Comparison of ENCODE assay signal across 13 cellular contexts in genomic region chr18:26650310-26651285, GRCh38.
DNase-seq lines count a peak whose midpoint lies in the region; ATAC-seq, FAIRE-seq and TF ChIP-seq lines count a peak whose summit lies in the region.
"Had no signal": no experiment of that assay in that cellular context is flagged by ENCODE, and none has a peak within 500 bp of the region (broad histone marks: within the 10 kb centered on the region; RNA-seq: fewer than 3 reads in every experiment).

No MANE protein-coding gene starts in this region.

- no peak overlapping the region for H2BK12ac ChIP-seq in H1 (ENCODE audit: low read depth, low read length)

- intact Hi-C loops in CD8-positive, alpha-beta T cell (cut with DNase I, micrococcal nuclease), result loop anchor here in 1 of 2 experiments (5.0 kb wide), 1 partner anchor 728 kb away; no protein-coding TSS in a partner anchor

- H3K14ac ChIP-seq in H1 (ENCODE audit: insufficient read length), result no peak overlapping the region

- H3K9me3 Mint-ChIP-seq in CD8-positive, alpha-beta T cell, result no peaks in the 10 kb centered on the region
- H3K9me3 Mint-ChIP-seq: activated naive CD4-positive, alpha-beta T cell treated with anti-CD3 and anti-CD28 coated beads for 36 hours; T-helper 1 cell treated with Interleukin-12 subunit alpha and Interleukin-12 subunit beta and Interleukin-4 antibody, amounts not matched to agents 30 μg/mL and 1 μg/mL, for 36 hours had no signal

- no peak overlapping the region for H3K56ac ChIP-seq in H1 (replicated peaks; ENCODE audit: insufficient read length, low read depth, low read length)
- H3K56ac ChIP-seq in mesendoderm (ENCODE audit: low read length), result peak overlapping the region; percentile 18

- H2BK120ac ChIP-seq in H1 (replicated peaks; ENCODE audit: low read depth, low read length) (no peak overlapping the region), mesendoderm (ENCODE audit: low read depth, low read length) (no peak overlapping the region)

- no peak overlapping the region for H4K91ac ChIP-seq in H1 (replicated peaks; ENCODE audit: insufficient read length, low read length)

- FAIRE-seq in H1 (lab: Jason Lieb, UNC), result no peak

- no peak overlapping the region for H4K8ac ChIP-seq in H1 (ENCODE audit: extremely low read depth, insufficient read depth, low read length)
- no peak overlapping the region for H4K8ac ChIP-seq in mesendoderm (ENCODE audit: low read depth, low read length)

- no peak overlapping the region for H3K4me3 Mint-ChIP-seq in CD8-positive, alpha-beta T cell
- H3K4me3 Mint-ChIP-seq: activated naive CD4-positive, alpha-beta T cell treated with anti-CD3 and anti-CD28 coated beads for 36 hours; T-helper 1 cell treated with Interleukin-12 subunit alpha and Interleukin-12 subunit beta and Interleukin-4 antibody, amounts not matched to agents 30 μg/mL and 1 μg/mL, for 36 hours had no signal

- H3K27ac ChIP-seq in H1 (ENCODE audit: low read depth, low read length), result no peak overlapping the region
- no peak overlapping the region for H3K27ac ChIP-seq in mesendoderm (ENCODE audit: low read depth, low read length)
- peak overlapping the region in 3 of 4 donors; percentile 66 to 89 (median 86) for H3K27ac ChIP-seq in tibial nerve
- H3K27ac ChIP-seq in CD8-positive, alpha-beta T cell (ENCODE audit: low read depth, low read length), result no peak overlapping the region
- H3K27ac ChIP-seq: 22Rv1, foreskin keratinocyte had no signal

- TF ChIP-seq RAD21 in H1 (IDR thresholded peaks at IDR 0.05 in 1 of 2, conservative IDR thresholded peaks at IDR 0.05 in 1 of 2; ENCODE audit: low read depth in 2 of 2, low read length in 2 of 2), result no peak

- no peak for TF ChIP-seq CTCF in H1 (IDR thresholded peaks at IDR 0.05; ENCODE audit: control extremely low read depth in 1 of 3, insufficient read depth in 1 of 3, low read depth in 1 of 3, low read length in 3 of 3)
- no peak for TF ChIP-seq CTCF in tibial nerve (IDR thresholded peaks at IDR 0.05)
- no peak for TF ChIP-seq CTCF in CD8-positive, alpha-beta T cell (IDR thresholded peaks at IDR 0.05)

- H2BK5ac ChIP-seq in H1 (ENCODE audit: low read depth, low read length) (no peak overlapping the region), mesendoderm (ENCODE audit: low read length) (peak overlapping the region; percentile 54)

- TF ChIP-seq EP300 in H1 (IDR thresholded peaks at IDR 0.05; ENCODE audit: borderline replicate concordance in 1 of 2, low read depth in 2 of 2, low read length in 2 of 2) (no peak), tibial nerve (IDR thresholded peaks at IDR 0.05) (peak in 1 of 2 donors; percentile 25)

- no peaks in the 10 kb centered on the region for H3K79me2 ChIP-seq in H1 (ENCODE audit: control insufficient read depth in 1 of 2, insufficient read depth in 2 of 2, low read length in 2 of 2)
- H3K79me2 ChIP-seq in mesendoderm (ENCODE audit: control insufficient read depth, insufficient read depth, low read length), result no peaks in the 10 kb centered on the region

- CTCF ChIA-PET in H1 (lab: Charles Lee; ENCODE audit: partially characterized antibody), result interaction anchor here (0.8 to 2.7 kb wide), 6 partner anchors 13 to 322 kb away, joined by 3 to 17 read pairs (median 4); no protein-coding TSS in a partner anchor
- CTCF ChIA-PET in CD8-positive, alpha-beta T cell (lab: Charles Lee), result no interaction called here

- no peak overlapping the region for H4K5ac ChIP-seq in H1 (ENCODE audit: insufficient read length, low read depth, low read length)
- no peak overlapping the region for H4K5ac ChIP-seq in mesendoderm (ENCODE audit: low read length)

- no peak overlapping the region for H2AFZ ChIP-seq in H1 (ENCODE audit: low read length)

- H3K18ac ChIP-seq in H1 (ENCODE audit: extremely low read depth, low read length) (no peak overlapping the region), mesendoderm (ENCODE audit: low read length) (no peak overlapping the region)

- H3K4me1 ChIP-seq in H1 (replicated peaks in 1 of 4; ENCODE audit: control insufficient read depth in 3 of 4, insufficient read depth in 4 of 4, low read length in 3 of 4), result peaks cover 0 to 12% (median 5%) of the 10 kb centered on the region in 4 experiments; a peak in 4 of 7 replicates
- H3K4me1 ChIP-seq in mesendoderm (ENCODE audit: control insufficient read depth, low read depth, low read length), result peaks cover 18% of the 10 kb centered on the region
- H3K4me1 ChIP-seq in tibial nerve, result peaks cover 0 to 30% (median 4%) of the 10 kb centered on the region in 4 donors
- no peaks in the 10 kb centered on the region for H3K4me1 ChIP-seq in CD8-positive, alpha-beta T cell (ENCODE audit: insufficient read depth, low read length)
- H3K4me1 ChIP-seq: foreskin keratinocyte had no signal

- no peak overlapping the region for H2BK20ac ChIP-seq in H1 (ENCODE audit: low read length)

- H3K9me3 ChIP-seq in H1 (ENCODE audit: insufficient read depth in 2 of 2, low read depth in 1 of 2, low read length in 1 of 2), result no peaks in the 10 kb centered on the region
- no peaks in the 10 kb centered on the region for H3K9me3 ChIP-seq in tibial nerve
- no peaks in the 10 kb centered on the region for H3K9me3 ChIP-seq in CD8-positive, alpha-beta T cell (ENCODE audit: low read length)

- no peak overlapping the region for H3K9ac ChIP-seq in H1 (replicated peaks in 1 of 4; ENCODE audit: extremely low read depth in 1 of 4, low read depth in 3 of 4, low read length in 3 of 4)
- H3K9ac ChIP-seq in mesendoderm (ENCODE audit: low read length), result no peak overlapping the region

- no peaks in the 10 kb centered on the region for H3K36me3 Mint-ChIP-seq in CD8-positive, alpha-beta T cell

- no peak overlapping the region for H3K27ac Mint-ChIP-seq in CD8-positive, alpha-beta T cell
- H3K27ac Mint-ChIP-seq: activated naive CD4-positive, alpha-beta T cell treated with anti-CD3 and anti-CD28 coated beads for 36 hours; T-helper 1 cell treated with Interleukin-12 subunit alpha and Interleukin-12 subunit beta and Interleukin-4 antibody, amounts not matched to agents 30 μg/mL and 1 μg/mL, for 36 hours had no signal

- H3K23ac ChIP-seq in H1 (ENCODE audit: insufficient read length) (no peak overlapping the region), mesendoderm (ENCODE audit: low read length) (no peak overlapping the region)

- H2BK15ac ChIP-seq in H1 (ENCODE audit: low read length) (0 out of 2 replicates have a peak overlapping the region, but pooled peaks have one; percentile 21), mesendoderm (replicated peaks; ENCODE audit: low read depth) (no peak overlapping the region)

- peaks cover 57% of the 10 kb centered on the region for H3K27me3 Mint-ChIP-seq in CD8-positive, alpha-beta T cell (ENCODE audit: low read depth)

- TF ChIP-seq POLR2A in H1 (IDR thresholded peaks at IDR 0.05; ENCODE audit: control extremely low read depth in 1 of 2, low read depth in 2 of 2, low read length in 2 of 2) (no peak), tibial nerve (IDR thresholded peaks at IDR 0.05) (no peak)

- H3K27me3 ChIP-seq in H1 (replicated peaks in 1 of 4; ENCODE audit: control insufficient read depth in 3 of 4, extremely low read depth in 1 of 4, insufficient read depth in 3 of 4, low read length in 3 of 4), result peaks cover 0 to 13% (median 9%) of the 10 kb centered on the region in 4 experiments; a peak in 6 of 7 replicates
- H3K27me3 ChIP-seq in mesendoderm (ENCODE audit: insufficient read depth, low read length, poor library complexity), result no peaks in the 10 kb centered on the region
- no peaks in the 10 kb centered on the region for H3K27me3 ChIP-seq in tibial nerve
- H3K27me3 ChIP-seq in CD8-positive, alpha-beta T cell (ENCODE audit: insufficient read depth, low read length), result peaks cover 10% of the 10 kb centered on the region

- H3K36me3 ChIP-seq in H1 (ENCODE audit: control insufficient read depth in 2 of 4, insufficient read depth in 4 of 4, low read length in 3 of 4), result no peaks in the 10 kb centered on the region
- no peaks in the 10 kb centered on the region for H3K36me3 ChIP-seq in mesendoderm (ENCODE audit: control insufficient read depth, insufficient read depth, low read length)
- no peaks in the 10 kb centered on the region for H3K36me3 ChIP-seq in tibial nerve
- H3K36me3 ChIP-seq in CD8-positive, alpha-beta T cell (ENCODE audit: insufficient read depth, low read length), result no peaks in the 10 kb centered on the region

- H3K23me2 ChIP-seq in H1 (ENCODE audit: low read depth, low read length), result peaks cover 4% of the 10 kb centered on the region

- peaks cover 6% of the 10 kb centered on the region for H3K4me1 Mint-ChIP-seq in CD8-positive, alpha-beta T cell (ENCODE audit: low read depth)

- H3K79me1 ChIP-seq in H1 (ENCODE audit: low read depth, low read length) (no peaks in the 10 kb centered on the region), mesendoderm (ENCODE audit: low read length) (no peaks in the 10 kb centered on the region)

- H4K20me1 ChIP-seq in H1 (replicated peaks in 1 of 2; ENCODE audit: control insufficient read depth in 1 of 2, insufficient read depth in 2 of 2, low read length in 2 of 2), result no peaks in the 10 kb centered on the region

- POLR2A ChIA-PET in H1 (lab: Charles Lee; ENCODE audit: partially characterized antibody), result interaction anchor here (0.8 kb wide), 1 partner anchor 15 kb away, joined by 4 read pairs; no protein-coding TSS in a partner anchor
- POLR2A ChIA-PET in CD8-positive, alpha-beta T cell (lab: Charles Lee), result no interaction called here

- H3K4ac ChIP-seq in H1 (replicated peaks; ENCODE audit: insufficient read length, low read depth, low read length), result no peak overlapping the region
- H3K4ac ChIP-seq in mesendoderm (ENCODE audit: low read depth, low read length), result no peak overlapping the region

- ATAC-seq in HG02759 (IDR thresholded peaks at IDR 0.05; ENCODE audit: unreplicated experiment), result no peak
- ATAC-seq in CD8-positive, alpha-beta T cell, result no peak

- H2AK5ac ChIP-seq in H1 (ENCODE audit: low read depth, low read length) (no peak overlapping the region), mesendoderm (ENCODE audit: low read length) (no peak overlapping the region)

- DNase-seq in NCI-H1417 (lab: John Stamatoyannopoulos, UW), result peak in 2 of 3 experiments; percentile 14 to 60
- no peak for DNase-seq in NCI-H1417 treated with DMSO at 0.1 percent for 48 hours (lab: John Stamatoyannopoulos, UW)
- no peak for DNase-seq in H1 (ENCODE audit: low read depth in 1 of 2, low spot score in 2 of 2)
- DNase-seq in mesendoderm, result peak; percentile 72
- DNase-seq in tibial nerve (ENCODE audit: low spot score in 2 of 2), result no peak
- no peak for DNase-seq in NAMALWA (ENCODE audit: low spot score)
- DNase-seq in CD8-positive, alpha-beta T cell, result no peak
- DNase-seq: cortex of kidney had no signal

- H3K4me2 ChIP-seq in H1 (ENCODE audit: insufficient read depth in 1 of 2, low read depth in 2 of 2, low read length in 2 of 2) (no peak overlapping the region), mesendoderm (ENCODE audit: low read length) (no peak overlapping the region)

- H3K4me3 ChIP-seq in H1 (ENCODE audit: extremely low read depth in 1 of 4, insufficient read depth in 2 of 4, low read depth in 3 of 4, low read length in 4 of 4) (no peak overlapping the region), mesendoderm (ENCODE audit: low read length) (no peak overlapping the region), tibial nerve (peak overlapping the region in 1 of 4 donors; percentile 7)
- no peak overlapping the region for H3K4me3 ChIP-seq in CD8-positive, alpha-beta T cell (ENCODE audit: low read depth, low read length)

- WGBS in H1 (ENCODE audit: extremely low coverage in 1 of 2, insufficient coverage in 1 of 2, insufficient read length in 1 of 2, insufficient replicate concordance in 2 of 2, low coverage in 1 of 2, low lambda C conversion rate in 2 of 2, missing lambda C conversion rate in 1 of 2), 2 experiments, result 56% methylated on average over 6 of the region's 6 CpGs; no CpG with 5 or more reads in 1 of the 2 experiments
- WGBS in mesendoderm (ENCODE audit: extremely low coverage, insufficient coverage, low lambda C conversion rate), result no CpG with 5 or more reads among the region's 6 CpGs
- WGBS in tibial nerve, 2 donors, result 23 to 30% methylated on average over 6 of the region's 6 CpGs

Comparison
In these comparisons a context has a peak if more than half of its experiments do, and no peak if none do; other contexts are left out.
1. DNase-seq: peak in NCI-H1417 (2 of 3) and mesendoderm (single experiment); none in NCI-H1417 treated with DMSO at 0.1 percent for 48 hours (single experiment), H1 (0 of 2), tibial nerve (0 of 2), NAMALWA (single experiment) and CD8-positive, alpha-beta T cell (0 of 7).
2. H3K27ac ChIP-seq: peak in tibial nerve (3 of 4); none in H1 (single experiment), mesendoderm (single experiment) and CD8-positive, alpha-beta T cell (single experiment).